Comparison of ENCODE assay signal across 16 cellular contexts in genomic region chr11:122179966-122180365, GRCh38.
DNase-seq lines count a peak whose midpoint lies in the region; FAIRE-seq and TF ChIP-seq lines count a peak whose summit lies in the region.
"Had no signal": no experiment of that assay in that cellular context is flagged by ENCODE, and none has a peak within 500 bp of the region (broad histone marks: within the 10 kb centered on the region; RNA-seq: fewer than 3 reads in every experiment).

No MANE protein-coding gene starts in this region.

- no peak for DNase-seq in HFFc6
- DNase-seq in mammary epithelial cell: no peak
- DNase-seq in keratinocyte (ENCODE audit: low read depth, low spot score): no peak
- DNase-seq in tibial nerve (ENCODE audit: low spot score in 2 of 2): no peak
- DNase-seq in cerebellum (ENCODE audit: low spot score): no peak
- DNase-seq in UCSD-AML1 (lab: John Stamatoyannopoulos, UW; ENCODE audit: unreplicated experiment): no peak
- DNase-seq in NCI-H526 treated with DMSO at 0.1 percent for 48 hours (lab: John Stamatoyannopoulos, UW): no peak
- DNase-seq: activated B cell treated with CpG ODN at 0.5 μM for 24 hours; activated CD8-positive, alpha-beta memory T cell treated with anti-CD3 and anti-CD28 coated beads, Interleukin-2, amount 50 U/mL, for 4 hours; activated naive CD4-positive, alpha-beta T cell treated with Interleukin-2 at 50 U/mL for 16 hours; CD4-positive, alpha-beta T cell; NCI-H1930; NCI-H524; small intestine; stimulated activated naive CD8-positive, alpha-beta T cell treated with anti-CD3 and anti-CD28 coated beads, Interleukin-15, amount 100 ng/mL, for 72 hours had no signal

- in situ Hi-C loops in mammary epithelial cell (cut with MboI; ENCODE audit: low sequenced_read_pairs in 2 of 2): no loop called here

- peak overlapping the region; percentile 98 for H3K9ac ChIP-seq in mammary epithelial cell (ENCODE audit: insufficient read depth, low read length)
- H3K9ac ChIP-seq in keratinocyte (ENCODE audit: control insufficient read depth, extremely low read depth, insufficient read depth, low read length): peak overlapping the region; percentile 82

- TF ChIP-seq CTCF in HFFc6 (IDR thresholded peaks at IDR 0.05) (no peak), mammary epithelial cell (conservative IDR thresholded peaks at IDR 0.05 in 1 of 2, IDR thresholded peaks at IDR 0.05 in 1 of 2; ENCODE audit: extremely low read depth in 1 of 2, insufficient read depth in 1 of 2, low read depth in 1 of 2, low read length in 2 of 2) (no peak), keratinocyte (optimal IDR thresholded peaks at IDR 0.05 in 1 of 3, IDR thresholded peaks at IDR 0.05 in 1 of 3, conservative IDR thresholded peaks at IDR 0.05 in 1 of 3; ENCODE audit: extremely low read depth in 1 of 3, insufficient read depth in 2 of 3, low read length in 3 of 3) (no peak), tibial nerve (IDR thresholded peaks at IDR 0.05) (no peak)

- H3K79me2 ChIP-seq in mammary epithelial cell (ENCODE audit: insufficient read depth, low read length): peaks cover 55% of the 10 kb centered on the region
- H3K79me2 ChIP-seq in keratinocyte (ENCODE audit: control insufficient read depth, insufficient read depth, low read length): peaks cover 60% of the 10 kb centered on the region

- H3K27ac Mint-ChIP-seq in HFFc6: peak overlapping the region; percentile 91
- H3K27ac Mint-ChIP-seq: activated B cell treated with CpG ODN at 0.5 μM for 24 hours; CD4-positive, alpha-beta T cell; stimulated activated naive CD8-positive, alpha-beta T cell treated with anti-CD3 and anti-CD28 coated beads, Interleukin-15, amount 100 ng/mL, for 72 hours had no signal

- CTCF ChIA-PET in mammary epithelial cell (lab: Charles Lee; ENCODE audit: low non-redundant PET): interaction anchor here (0.7 kb wide), 1 partner anchor 609 kb away, joined by 3 read pairs; no protein-coding TSS in a partner anchor

- intact Hi-C loops in mammary epithelial cell (cut with micrococcal nuclease): loop anchor here (1.0 kb wide), 2 partner anchors 23 kb away; no protein-coding TSS in a partner anchor

- peaks cover 85% of the 10 kb centered on the region for H3K4me1 Mint-ChIP-seq in HFFc6 (ENCODE audit: low read depth)
- H3K4me1 Mint-ChIP-seq: activated B cell treated with CpG ODN at 0.5 μM for 24 hours; stimulated activated naive CD8-positive, alpha-beta T cell treated with anti-CD3 and anti-CD28 coated beads, Interleukin-15, amount 100 ng/mL, for 72 hours had no signal

- BruUV-seq in mammary epithelial cell (replicated peaks; lab: Mats Ljungman, UMichigan): TSS peak; percentile 62

- H3K4me3 ChIP-seq in mammary epithelial cell (replicated peaks in 1 of 3; ENCODE audit: insufficient read depth in 1 of 3, low read depth in 2 of 3, low read length in 3 of 3) (peak overlapping the region; percentile 45 to 98 (median 95)), keratinocyte (ENCODE audit: control insufficient read depth in 2 of 3, extremely low read depth in 1 of 3, insufficient read depth in 2 of 3, low read depth in 1 of 3, low read length in 3 of 3) (peak overlapping the region; percentile 50 to 97 (median 96)), tibial nerve (no peak overlapping the region)
- H3K4me3 ChIP-seq: lung had no signal

- H3K36me3 ChIP-seq in mammary epithelial cell (ENCODE audit: insufficient read depth, low read length) (peaks cover 18% of the 10 kb centered on the region), keratinocyte (ENCODE audit: control insufficient read depth in 2 of 2, extremely low read depth in 1 of 2, insufficient read depth in 2 of 2, low read length in 2 of 2) (peaks cover 2 to 23% of the 10 kb centered on the region in 2 experiments), tibial nerve (no peaks in the 10 kb centered on the region)

- dilution Hi-C loops in mammary epithelial cell (cut with HindIII; ENCODE audit: low sequenced_read_pairs): no loop called here
- dilution Hi-C loops in keratinocyte (cut with MboI; ENCODE audit: extremely low pct_ligation_motif_present, low sequenced_read_pairs): no loop called here

- H2AFZ ChIP-seq in mammary epithelial cell (ENCODE audit: low read depth, low read length) (no peak overlapping the region), keratinocyte (ENCODE audit: control insufficient read depth, low read length) (no peak overlapping the region)

- peaks cover 9% of the 10 kb centered on the region for H3K9me3 Mint-ChIP-seq in HFFc6
- H3K9me3 Mint-ChIP-seq: activated B cell treated with CpG ODN at 0.5 μM for 24 hours; CD4-positive, alpha-beta T cell; stimulated activated naive CD8-positive, alpha-beta T cell treated with anti-CD3 and anti-CD28 coated beads, Interleukin-15, amount 100 ng/mL, for 72 hours had no signal

- H3K27me3 Mint-ChIP-seq in HFFc6 (ENCODE audit: insufficient read depth): peaks cover 3% of the 10 kb centered on the region; the same call in 1 of the 2 replicates

- H3K27ac ChIP-seq in mammary epithelial cell (ENCODE audit: insufficient read depth, low read depth, low read length): peak overlapping the region; percentile 98
- peak overlapping the region; percentile 83 for H3K27ac ChIP-seq in keratinocyte (ENCODE audit: control insufficient read depth, insufficient read depth, low read length)
- H3K27ac ChIP-seq in tibial nerve: peak overlapping the region in 3 of 4 donors; percentile 35 to 83 (median 67)

- TF ChIP-seq POLR2A in tibial nerve (IDR thresholded peaks at IDR 0.05): no peak

- no peaks in the 10 kb centered on the region for H4K20me1 ChIP-seq in mammary epithelial cell (ENCODE audit: insufficient read depth, low read length)
- no peaks in the 10 kb centered on the region for H4K20me1 ChIP-seq in keratinocyte (ENCODE audit: control insufficient read depth, extremely low read depth, insufficient read depth, low read length)

- peaks cover 5% of the 10 kb centered on the region for H3K9me3 ChIP-seq in mammary epithelial cell (replicated peaks; ENCODE audit: insufficient read depth, low read length)
- peaks cover 9% of the 10 kb centered on the region for H3K9me3 ChIP-seq in keratinocyte (ENCODE audit: control insufficient read depth, low read depth, low read length)
- H3K9me3 ChIP-seq in tibial nerve: no peaks in the 10 kb centered on the region

- no peaks in the 10 kb centered on the region for H3K9me1 ChIP-seq in keratinocyte (ENCODE audit: control insufficient read depth, extremely low read depth, insufficient read depth, low read length)

- peak overlapping the region; percentile 97 for H3K4me2 ChIP-seq in mammary epithelial cell (ENCODE audit: insufficient read depth, low read depth, low read length)
- H3K4me2 ChIP-seq in keratinocyte (ENCODE audit: control insufficient read depth, extremely low read depth, insufficient read depth, low read depth, low read length): peak overlapping the region; percentile 88

- peaks cover 78% of the 10 kb centered on the region for H3K36me3 Mint-ChIP-seq in HFFc6 (ENCODE audit: low read depth)

- H3K27me3 ChIP-seq in mammary epithelial cell (ENCODE audit: insufficient read depth, low read length) (no peaks in the 10 kb centered on the region), keratinocyte (ENCODE audit: control insufficient read depth, extremely low read depth, insufficient read depth, low read length) (no peaks in the 10 kb centered on the region), tibial nerve (no peaks in the 10 kb centered on the region)

- H3K4me1 ChIP-seq in mammary epithelial cell (ENCODE audit: insufficient read depth, low read length) (peaks cover 47% of the 10 kb centered on the region), keratinocyte (ENCODE audit: control insufficient read depth, extremely low read depth, insufficient read depth, low read length) (peaks cover 58% of the 10 kb centered on the region), tibial nerve (peaks cover 0 to 57% (median 18%) of the 10 kb centered on the region in 4 donors)

- H3K4me3 Mint-ChIP-seq in HFFc6: peak overlapping the region; percentile 96
- H3K4me3 Mint-ChIP-seq: activated B cell treated with CpG ODN at 0.5 μM for 24 hours; CD4-positive, alpha-beta T cell; stimulated activated naive CD8-positive, alpha-beta T cell treated with anti-CD3 and anti-CD28 coated beads, Interleukin-15, amount 100 ng/mL, for 72 hours had no signal

- no peak for FAIRE-seq in keratinocyte (lab: Jason Lieb, UNC)
- FAIRE-seq: small intestine had no signal

- TF ChIP-seq EP300 in tibial nerve (IDR thresholded peaks at IDR 0.05): no peak

- WGBS in mammary epithelial cell (ENCODE audit: low coverage, missing lambda C conversion rate): 4% methylated on average over 6 of the region's 6 CpGs
- 43 to 52% methylated on average over 6 of the region's 6 CpGs for WGBS in tibial nerve, 2 donors

Comparison
In these comparisons a context has a peak if more than half of its experiments do, and no peak if none do; other contexts are left out.
1. H3K4me3 ChIP-seq: peak in mammary epithelial cell (3 of 3) and keratinocyte (3 of 3); none in tibial nerve (0 of 4).
2. Peak in every context shown above with its lines, with median percentiles within 50 percentile points of each other: H3K27ac ChIP-seq.